Comparison of ENCODE assay signal across 8 cellular contexts in the genomic region with DNA sequence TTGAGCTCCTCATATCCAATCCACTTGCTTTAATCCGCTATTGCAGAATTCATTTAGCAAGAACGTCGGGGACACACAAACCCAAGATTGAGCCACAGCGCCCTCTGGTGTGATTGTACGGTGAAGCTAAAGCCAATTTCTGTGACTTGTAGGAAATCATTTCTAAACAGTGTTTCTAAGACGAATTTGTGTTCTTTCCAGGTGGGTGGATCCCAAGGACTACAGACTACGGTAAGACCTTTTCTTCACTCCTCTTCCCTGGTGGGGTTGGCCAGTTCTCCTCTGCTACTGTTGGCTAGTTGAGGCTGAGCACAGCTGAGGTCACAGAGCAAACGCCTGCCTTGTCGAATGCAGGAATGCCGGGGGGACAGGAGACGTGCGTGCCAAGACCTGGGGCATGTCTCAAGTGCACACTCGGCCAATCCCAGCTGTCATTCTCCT. TPM values are rescaled to one million over a fixed set of nuclear protein-coding genes. Genes with fewer than 3 reads are reported as not detected.
DNase-seq lines count a peak whose midpoint lies in the region; ATAC-seq and TF ChIP-seq lines count a peak whose summit lies in the region.

No MANE protein-coding gene starts in this region.

- 33% methylated on average over 11 of the region's 13 CpGs for WGBS in mesenchymal stem cell

- no peaks in the 10 kb centered on the region for H3F3A ChIP-seq in GM23338 (replicated peaks; ENCODE audit: low read depth)

- H4K8ac ChIP-seq in mesenchymal stem cell (ENCODE audit: low read length) = no peak overlapping the region

- no peaks in the 10 kb centered on the region for H3K36me3 ChIP-seq in GM23338 (ENCODE audit: insufficient read depth)
- H3K36me3 ChIP-seq in effector memory CD4-positive, alpha-beta T cell (ENCODE audit: control insufficient read depth, insufficient read depth, low read length) = no peaks in the 10 kb centered on the region
- H3K36me3 ChIP-seq in mesenchymal stem cell (ENCODE audit: control insufficient read depth in 1 of 2, insufficient read depth in 2 of 2, low read depth in 1 of 2, low read length in 2 of 2) = no peaks in the 10 kb centered on the region

- H3K18ac ChIP-seq in mesenchymal stem cell (ENCODE audit: low read depth in 1 of 2, low read length in 2 of 2) = peak overlapping the region in 1 of 2 experiments; percentile 70

- H3K9ac ChIP-seq in mesenchymal stem cell (ENCODE audit: low read length) = peak overlapping the region; percentile 82

- H3K4me3 ChIP-seq in AG04449 (ENCODE audit: low read depth, low read length) (peak overlapping the region; percentile 10; the same call in 1 of the 2 replicates), GM23338 (no peak overlapping the region), mesenchymal stem cell (ENCODE audit: insufficient read depth in 1 of 2, low read depth in 1 of 2, low read length in 2 of 2) (peak overlapping the region in 1 of 2 experiments; percentile 78)
- H3K4me3 ChIP-seq in effector memory CD4-positive, alpha-beta T cell (ENCODE audit: insufficient read depth, low read depth, low read length, poor library complexity, severe bottlenecking) = no peak overlapping the region

- POLR2A ChIA-PET in AG04449 (lab: Yijun Ruan, JAX) = interaction anchor here (0.9 kb wide), 1 partner anchor 66 kb away, joined by 3 read pairs; no protein-coding TSS in a partner anchor

- CTCF ChIA-PET in AG04449 (lab: Yijun Ruan, JAX) = interaction anchor here (0.6 to 8.6 kb wide), 76 partner anchors 9 to 401 kb away, joined by 3 to 146 read pairs (median 5); a partner anchor contains a TSS

- 0 out of 2 replicates have a peak overlapping the region, but pooled peaks have one; percentile 14 for H2AFZ ChIP-seq in GM23338
- H2AFZ ChIP-seq in mesenchymal stem cell (ENCODE audit: low read depth, low read length) = no peak overlapping the region

- peaks cover 5% of the 10 kb centered on the region for H3K27me3 Mint-ChIP-seq in GM23338 (ENCODE audit: insufficient read depth, low read depth, poor library complexity)

- no peaks in the 10 kb centered on the region for H3K36me3 Mint-ChIP-seq in GM23338 (ENCODE audit: low read depth)

- no peaks in the 10 kb centered on the region for H3K79me1 ChIP-seq in mesenchymal stem cell (replicated peaks; ENCODE audit: low read length, poor library complexity, severe bottlenecking)

- H3K4ac ChIP-seq in mesenchymal stem cell (ENCODE audit: low read depth in 1 of 2, low read length in 2 of 2) = no peak overlapping the region

- no peak overlapping the region for H3K23ac ChIP-seq in mesenchymal stem cell (ENCODE audit: low read length in 2 of 2)

- H3K27ac Mint-ChIP-seq in GM23338 = no peak overlapping the region

- H3K4me1 ChIP-seq in GM23338 (ENCODE audit: insufficient read depth) = no peaks in the 10 kb centered on the region
- H3K4me1 ChIP-seq in effector memory CD4-positive, alpha-beta T cell (ENCODE audit: control insufficient read depth, insufficient read depth, low read length, poor library complexity, severe bottlenecking) = no peaks in the 10 kb centered on the region
- peaks cover 2% of the 10 kb centered on the region for H3K4me1 ChIP-seq in mesenchymal stem cell (ENCODE audit: control insufficient read depth, insufficient read depth, low read depth, low read length)

- H2AK5ac ChIP-seq in mesenchymal stem cell (ENCODE audit: low read length, severe bottlenecking) = peak overlapping the region; percentile 55

- peaks cover 8% of the 10 kb centered on the region for H3K4me1 Mint-ChIP-seq in GM23338

- H2BK15ac ChIP-seq in mesenchymal stem cell (ENCODE audit: low read depth, poor library complexity, severe bottlenecking) = no peak overlapping the region

- H3K79me2 ChIP-seq in GM23338 (replicated peaks; ENCODE audit: insufficient read depth) = no peaks in the 10 kb centered on the region

- TF ChIP-seq CTCF in AG04449 (IDR thresholded peaks at IDR 0.05; ENCODE audit: insufficient read depth, low read length, missing control alignments) = peak; percentile 80
- TF ChIP-seq CTCF in GM23338 (conservative IDR thresholded peaks at IDR 0.05; ENCODE audit: low read depth in 2 of 2) = peak; percentile 89 to 92

- no peak overlapping the region for H3K4me3 Mint-ChIP-seq in GM23338

- H3K9me3 Mint-ChIP-seq in GM23338 = peaks cover 3% of the 10 kb centered on the region; the same call in 1 of the 3 replicates

- peak overlapping the region in 1 of 2 experiments; percentile 49 for H2BK12ac ChIP-seq in mesenchymal stem cell (ENCODE audit: low read length in 2 of 2)

- H4K20me1 ChIP-seq in GM23338 (replicated peaks; ENCODE audit: insufficient read depth) = no peaks in the 10 kb centered on the region

- no peak overlapping the region for H2BK120ac ChIP-seq in mesenchymal stem cell (ENCODE audit: low read depth, low read length)

- no peak overlapping the region for H3K4me2 ChIP-seq in GM23338
- no peak overlapping the region for H3K4me2 ChIP-seq in mesenchymal stem cell (ENCODE audit: low read length, poor library complexity, severe bottlenecking)

- H3K9me2 ChIP-seq in GM23338 (ENCODE audit: insufficient read depth) = no peaks in the 10 kb centered on the region

- DNase-seq in AG04449 (ENCODE audit: low read depth, low spot score) (peak; percentile 41), GM23338 (ENCODE audit: low spot score) (peak; percentile 89), NCI-H524 treated with DMSO at 0.1 percent for 48 hours (lab: John Stamatoyannopoulos, UW) (peak; percentile 32), mesenchymal stem cell (peak; percentile 79)
- peak; percentile 81 to 85 for DNase-seq in activated CD4-positive, alpha-beta T cell treated with anti-CD3 and anti-CD28 coated beads, Interleukin-2, amount 50 U/mL, for 48 hours
- DNase-seq in effector memory CD4-positive, alpha-beta T cell = peak; percentile 32 to 53 (median 42)
- DNase-seq in stimulated activated CD8-positive, alpha-beta memory T cell treated with anti-CD3 and anti-CD28 coated beads, Interleukin-15, amount 100 ng/mL, for 1 hour (ENCODE audit: low read depth) = peak; percentile 70

- no peaks in the 10 kb centered on the region for H3K9me3 ChIP-seq in effector memory CD4-positive, alpha-beta T cell (ENCODE audit: control insufficient read depth, low read length)
- no peaks in the 10 kb centered on the region for H3K9me3 ChIP-seq in mesenchymal stem cell (ENCODE audit: control insufficient read depth, low read length)

- H3K14ac ChIP-seq in mesenchymal stem cell (ENCODE audit: low read length in 2 of 2) = no peak overlapping the region

- H4K91ac ChIP-seq in mesenchymal stem cell (ENCODE audit: low read length) = no peak overlapping the region

- H3K27ac ChIP-seq in GM23338 (ENCODE audit: low read depth) (no peak overlapping the region), mesenchymal stem cell (ENCODE audit: low read length, poor library complexity, severe bottlenecking) (no peak overlapping the region)
- H3K27ac ChIP-seq in effector memory CD4-positive, alpha-beta T cell (ENCODE audit: insufficient read depth, low read length, poor library complexity, severe bottlenecking) = no peak overlapping the region

- ATAC-seq in GM23338 (peak; percentile 63; the same call in 2 of the 3 replicates), GM18517 (IDR thresholded peaks at IDR 0.05; ENCODE audit: unreplicated experiment) (no peak)

- no peak overlapping the region for H2BK5ac ChIP-seq in mesenchymal stem cell (ENCODE audit: low read depth, low read length, poor library complexity, severe bottlenecking)

- H3K27me3 ChIP-seq in GM23338 (ENCODE audit: insufficient read depth) (no peaks in the 10 kb centered on the region), mesenchymal stem cell (ENCODE audit: control insufficient read depth in 1 of 2, insufficient read depth in 1 of 2, low read length in 2 of 2) (peaks cover 32 to 39% of the 10 kb centered on the region in 2 experiments)
- H3K27me3 ChIP-seq in effector memory CD4-positive, alpha-beta T cell (replicated peaks; ENCODE audit: control insufficient read depth, insufficient read depth, low read length, poor library complexity, severe bottlenecking) = no peaks in the 10 kb centered on the region

TF ChIP-seq in GM23338, 12 proteins besides CTCF, POLR2A, EP300 and RAD21 (continues in another document):
- TF ChIP-seq CREB1 (CRISPR knock-in tag; IDR thresholded peaks at IDR 0.05; ENCODE audit: low read depth) (no peak), ZNF331 (CRISPR knock-in tag; IDR thresholded peaks at IDR 0.05; ENCODE audit: low read depth) (no peak)

RNA-seq across cellular contexts. Expression of a gene that starts 5.2 kb away (rescaled TPM):
- 0.03 TPM in 1 of 2 replicates, not detected in the other for total RNA-seq in GM23338 (2014; rRNA removed; shearing (Covaris generic))
- 0.05 TPM in 1 of 2 replicates, not detected in the other for polyA plus RNA-seq in GM23338 (2016; fragmentation: Nextera tagmentation; extraction: Ambion mirVana)
- not detected for polyA plus RNA-seq in mesenchymal stem cell (2013, experiment 1 of 2)
- not detected for polyA plus RNA-seq in mesenchymal stem cell (2013, experiment 2 of 2)

Comparison
In these comparisons a context has a peak if more than half of its experiments do, and no peak if none do; other contexts are left out.
1. DNase-seq: peak in every context shown above with its lines; median percentile 89 in GM23338; 83 in activated CD4-positive, alpha-beta T cell treated with anti-CD3 and anti-CD28 coated beads, Interleukin-2, amount 50 U/mL, for 48 hours; 79 in mesenchymal stem cell; 70 in stimulated activated CD8-positive, alpha-beta memory T cell treated with anti-CD3 and anti-CD28 coated beads, Interleukin-15, amount 100 ng/mL, for 1 hour; 42 in effector memory CD4-positive, alpha-beta T cell; 41 in AG04449; 32 in NCI-H524 treated with DMSO at 0.1 percent for 48 hours.